10 cellular contexts compared by ENCODE assay signal in the genomic region with DNA sequence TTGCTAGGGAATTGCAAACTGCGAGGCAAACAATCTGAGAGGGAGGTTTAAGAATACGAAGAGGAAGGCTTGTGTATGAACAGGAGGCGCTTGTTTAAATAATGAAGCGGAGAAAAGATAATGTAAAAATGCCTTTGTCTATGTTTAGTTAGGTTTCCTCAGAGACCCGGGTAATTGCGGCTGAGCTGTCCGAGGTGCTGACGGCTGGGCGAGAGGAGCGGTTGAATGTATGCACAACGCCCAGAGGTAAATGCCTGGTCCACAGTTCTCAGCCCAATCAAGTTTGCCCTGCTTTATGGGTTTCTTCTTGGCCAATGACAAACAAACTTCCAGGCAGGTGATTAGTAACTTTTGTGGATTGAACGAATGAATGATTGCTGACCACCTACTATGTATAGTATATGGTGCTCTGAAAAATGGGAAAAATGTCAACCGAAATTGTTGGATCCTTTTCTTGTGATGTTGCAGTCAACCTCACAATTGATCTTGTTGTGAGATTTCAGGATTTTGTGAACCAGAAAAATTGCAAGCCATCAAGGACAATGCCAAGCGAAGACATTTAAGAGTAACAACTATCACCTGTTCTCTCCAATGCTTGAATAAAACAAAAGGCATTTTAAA. TPM values are rescaled to one million over a fixed set of nuclear protein-coding genes. Genes with fewer than 3 reads are reported as not detected.
A peak's percentile ranks its signal among the peaks of the same experiment; 100 is the strongest.
DNase-seq lines count a peak whose midpoint lies in the region; ATAC-seq and TF ChIP-seq lines count a peak whose summit lies in the region.
"Had no signal": no experiment of that assay in that cellular context is flagged by ENCODE, and none has a peak within 500 bp of the region (broad histone marks: within the 10 kb centered on the region; RNA-seq: fewer than 3 reads in every experiment).

No MANE protein-coding gene starts in this region.

- CTCF ChIA-PET in naive thymus-derived CD4-positive, alpha-beta T cell (lab: Charles Lee): no interaction called here

- peaks cover 0 to 14% (median 4%) of the 10 kb centered on the region in 11 donors for H3K9me3 Mint-ChIP-seq in naive thymus-derived CD4-positive, alpha-beta T cell
- H3K9me3 Mint-ChIP-seq: stimulated activated effector memory CD8-positive, alpha-beta T cell treated with anti-CD3 and anti-CD28 coated beads, Interleukin-12 subunit alpha, Interleukin-12 subunit beta, amount 100 ng/mL, for 72 hours had no signal

- POLR2A ChIA-PET in naive thymus-derived CD4-positive, alpha-beta T cell (lab: Charles Lee): no interaction called here

- 9 to 10% methylated on average over 14 of the region's 14 CpGs for WGBS in aorta, 2 donors

- H3K4me1 ChIP-seq in RWPE2 (ENCODE audit: insufficient read depth, poor library complexity, severe bottlenecking) (no peaks in the 10 kb centered on the region), colonic mucosa (no peaks in the 10 kb centered on the region), aorta (ENCODE audit: control insufficient read depth in 1 of 2, insufficient read depth in 2 of 2, low read length in 2 of 2) (no peaks in the 10 kb centered on the region)
- no peaks in the 10 kb centered on the region for H3K4me1 ChIP-seq in naive thymus-derived CD4-positive, alpha-beta T cell (ENCODE audit: control insufficient read depth in 2 of 2, insufficient read depth in 2 of 2, low read length in 2 of 2)

- H3K36me3 ChIP-seq in RWPE2 (ENCODE audit: low read depth) (no peaks in the 10 kb centered on the region), colonic mucosa (no peaks in the 10 kb centered on the region), aorta (ENCODE audit: control insufficient read depth in 1 of 2, insufficient read depth in 2 of 2, low read length in 1 of 2) (no peaks in the 10 kb centered on the region)
- no peaks in the 10 kb centered on the region for H3K36me3 ChIP-seq in naive thymus-derived CD4-positive, alpha-beta T cell (ENCODE audit: control insufficient read depth in 2 of 3, insufficient read depth in 3 of 3, low read length in 3 of 3)

- H3K4me1 Mint-ChIP-seq in naive thymus-derived CD4-positive, alpha-beta T cell: no peaks in the 10 kb centered on the region
- H3K4me1 Mint-ChIP-seq: stimulated activated effector memory CD8-positive, alpha-beta T cell treated with anti-CD3 and anti-CD28 coated beads, Interleukin-12 subunit alpha, Interleukin-12 subunit beta, amount 100 ng/mL, for 72 hours had no signal

- H3K4me3 Mint-ChIP-seq in naive thymus-derived CD4-positive, alpha-beta T cell: no peak overlapping the region
- H3K4me3 Mint-ChIP-seq: stimulated activated effector memory CD8-positive, alpha-beta T cell treated with anti-CD3 and anti-CD28 coated beads, Interleukin-12 subunit alpha, Interleukin-12 subunit beta, amount 100 ng/mL, for 72 hours had no signal

- intact Hi-C loops in colonic mucosa (cut with DNase I): no loop called here
- intact Hi-C loops in naive thymus-derived CD4-positive, alpha-beta T cell (cut with micrococcal nuclease): loop anchor here in 1 of 2 donors (5.0 kb wide), 1 partner anchor 46 kb away; no protein-coding TSS in a partner anchor
- intact Hi-C loops in aorta (cut with DNase I): no loop called here

- no peak overlapping the region for H3K4me3 ChIP-seq in RWPE2 (ENCODE audit: severe bottlenecking)
- no peak overlapping the region for H3K4me3 ChIP-seq in colonic mucosa
- H3K4me3 ChIP-seq in naive thymus-derived CD4-positive, alpha-beta T cell (ENCODE audit: low read length): no peak overlapping the region
- no peak overlapping the region for H3K4me3 ChIP-seq in aorta (ENCODE audit: low read length in 2 of 2)

- peaks cover 0 to 4% (median 0%) of the 10 kb centered on the region in 5 donors for H3K36me3 Mint-ChIP-seq in naive thymus-derived CD4-positive, alpha-beta T cell
- H3K36me3 Mint-ChIP-seq: stimulated activated effector memory CD8-positive, alpha-beta T cell treated with anti-CD3 and anti-CD28 coated beads, Interleukin-12 subunit alpha, Interleukin-12 subunit beta, amount 100 ng/mL, for 72 hours had no signal

- ATAC-seq in RWPE2 (ENCODE audit: low read depth): peak; percentile 86
- peak; percentile 48 for ATAC-seq in naive thymus-derived CD4-positive, alpha-beta T cell
- no peak for ATAC-seq in GM18505 (IDR thresholded peaks at IDR 0.05; ENCODE audit: unreplicated experiment)
- ATAC-seq in HG03439 (IDR thresholded peaks at IDR 0.05; ENCODE audit: unreplicated experiment): no peak
- ATAC-seq in aorta (ENCODE audit: low FRiP score): no peak
- ATAC-seq: stimulated activated effector memory CD8-positive, alpha-beta T cell treated with anti-CD3 and anti-CD28 coated beads, Interleukin-12 subunit alpha, Interleukin-12 subunit beta, amount 100 ng/mL, for 72 hours had no signal

- H3K9me3 ChIP-seq in RWPE2 (ENCODE audit: severe bottlenecking): no peaks in the 10 kb centered on the region
- H3K9me3 ChIP-seq in colonic mucosa: no peaks in the 10 kb centered on the region
- H3K9me3 ChIP-seq in naive thymus-derived CD4-positive, alpha-beta T cell (ENCODE audit: control insufficient read depth in 2 of 3, low read length in 3 of 3): no peaks in the 10 kb centered on the region
- H3K9me3 ChIP-seq in aorta (ENCODE audit: control insufficient read depth, low read length): peaks cover 2% of the 10 kb centered on the region

- H3K27ac Mint-ChIP-seq in naive thymus-derived CD4-positive, alpha-beta T cell: no peak overlapping the region
- H3K27ac Mint-ChIP-seq: stimulated activated effector memory CD8-positive, alpha-beta T cell treated with anti-CD3 and anti-CD28 coated beads, Interleukin-12 subunit alpha, Interleukin-12 subunit beta, amount 100 ng/mL, for 72 hours had no signal

- H3K27me3 Mint-ChIP-seq in naive thymus-derived CD4-positive, alpha-beta T cell: peaks cover 22 to 76% (median 74%) of the 10 kb centered on the region in 5 donors

- DNase-seq in NCI-H2227 treated with DMSO at 0.1 percent for 48 hours (lab: John Stamatoyannopoulos, UW) (peak; percentile 21), NCI-H2227 (lab: John Stamatoyannopoulos, UW; ENCODE audit: unreplicated experiment) (no peak), RWPE2 (ENCODE audit: low spot score) (no peak), colonic mucosa (peak; percentile 38), aorta (no peak)
- peak in 6 of 9 donors; percentile 7 to 50 (median 27) for DNase-seq in naive thymus-derived CD4-positive, alpha-beta T cell

- no peak overlapping the region for H3K9ac ChIP-seq in colonic mucosa (ENCODE audit: low read depth in 2 of 2, low read length in 2 of 2)

- H3K27ac ChIP-seq in RWPE2 (ENCODE audit: poor library complexity, severe bottlenecking) (no peak overlapping the region), colonic mucosa (no peak overlapping the region), aorta (ENCODE audit: low read depth in 1 of 2, low read length in 2 of 2) (no peak overlapping the region)
- H3K27ac ChIP-seq in naive thymus-derived CD4-positive, alpha-beta T cell (ENCODE audit: low read depth, low read length): no peak overlapping the region

- H3K27me3 ChIP-seq in RWPE2 (ENCODE audit: insufficient read depth, poor library complexity, severe bottlenecking): peaks cover 23% of the 10 kb centered on the region
- no peaks in the 10 kb centered on the region for H3K27me3 ChIP-seq in colonic mucosa
- H3K27me3 ChIP-seq in naive thymus-derived CD4-positive, alpha-beta T cell (ENCODE audit: control insufficient read depth in 2 of 2, insufficient read depth in 2 of 2, low read length in 2 of 2): peaks cover 0 to 4% of the 10 kb centered on the region in 2 donors
- H3K27me3 ChIP-seq in aorta (ENCODE audit: control insufficient read depth in 1 of 2, insufficient read depth in 2 of 2, low read length in 1 of 2): peaks cover 0 to 3% of the 10 kb centered on the region in 2 donors

- TF ChIP-seq POLR2A in GM18505 (IDR thresholded peaks at IDR 0.05; ENCODE audit: borderline replicate concordance, extremely low read depth, insufficient read depth, insufficient read length): no peak

- TF ChIP-seq CTCF in RWPE2 (IDR thresholded peaks at IDR 0.05; ENCODE audit: poor library complexity, severe bottlenecking) (no peak), colonic mucosa (IDR thresholded peaks at IDR 0.05) (no peak)

RNA-seq across cellular contexts. Expression of a gene that starts 38.3 kb away (rescaled TPM):
- total RNA-seq in colonic mucosa (not detected), aorta (not detected)
- total RNA-seq in naive thymus-derived CD4-positive, alpha-beta T cell: under 1 TPM in 2 of 5 experiments, not detected in 3; 0.19 to 0.24 TPM
- not detected for polyA plus RNA-seq in naive thymus-derived CD4-positive, alpha-beta T cell
- polyA plus RNA-seq in aorta: not detected
- total RNA-seq: glomerular endothelial cell had no signal

Comparison
In these comparisons a context has a peak if more than half of its experiments do, and no peak if none do; other contexts are left out.
1. DNase-seq: peak in NCI-H2227 treated with DMSO at 0.1 percent for 48 hours (single experiment), colonic mucosa (single experiment) and naive thymus-derived CD4-positive, alpha-beta T cell (6 of 9); none in NCI-H2227 (single experiment), RWPE2 (single experiment) and aorta (0 of 2).
2. ATAC-seq: peak in RWPE2 (single experiment) and naive thymus-derived CD4-positive, alpha-beta T cell (single experiment); none in GM18505 (single experiment), HG03439 (single experiment) and aorta (single experiment).